Comparison of ENCODE assay signal across 20 cellular contexts in genomic region chr2:33420726-33421125, GRCh38.
"Had no signal": no experiment of that assay in that cellular context is flagged by ENCODE, and none has a peak within 500 bp of the region (broad histone marks: within the 10 kb centered on the region; RNA-seq: fewer than 3 reads in every experiment).

No MANE protein-coding gene starts in this region.

- H3K9me3 ChIP-seq: colonic mucosa, spleen, thoracic aorta, upper lobe of left lung had no signal

- H3K36me3 ChIP-seq: colonic mucosa, spleen, thoracic aorta, upper lobe of left lung had no signal

- H3K4me1 ChIP-seq: colonic mucosa had no signal

- ATAC-seq: activated T-cell treated with anti-CD3 and anti-CD28 coated beads, Interleukin-2, amount 50 U/mL, for 72 hours; left lobe of liver; natural killer cell had no signal

- DNase-seq: activated CD4-positive, alpha-beta memory T cell treated with anti-CD3 and anti-CD28 coated beads, Interleukin-2, amount 10 ng/mL, durations not matched to agents 7 days and 5 days; activated CD4-positive, alpha-beta T cell treated with anti-CD3 and anti-CD28 coated beads for 48 hours; activated effector memory CD4-positive, alpha-beta T cell treated with anti-CD3 and anti-CD28 coated beads, Interleukin-2, amount 50 U/mL, for 16 hours; activated naive CD4-positive, alpha-beta T cell treated with anti-CD3 and anti-CD28 coated beads, Interleukin-2, amount 10 ng/mL, durations not matched to agents 7 days and 5 days; activated T-cell treated with anti-CD3 and anti-CD28 coated beads, Interleukin-2, amount 50 U/mL, for 72 hours; colonic mucosa; endodermal cell; foreskin melanocyte; immature natural killer cell; midbrain; natural killer cell; retina; spleen; stimulated activated CD4-positive, alpha-beta T cell treated with anti-CD3 and anti-CD28 coated beads, Interleukin-4, amount 100 ng/mL, for 1 hour; stimulated activated naive CD4-positive, alpha-beta T cell treated with Interleukin-2 at 50 U/mL for 16 hours; upper lobe of left lung had no signal

- H3K27me3 ChIP-seq: colonic mucosa, spleen, upper lobe of left lung had no signal

- H3K27ac ChIP-seq: colonic mucosa, epithelial cell of prostate, spleen, thoracic aorta, upper lobe of left lung had no signal

- H3K4me3 ChIP-seq: colonic mucosa, lung, spleen, thoracic aorta, upper lobe of left lung had no signal
